Comparison of ENCODE assay signal across 2 cellular contexts in genomic region chr12:64018116-64018515, GRCh38.
DNase-seq lines count a peak whose midpoint lies in the region; TF ChIP-seq lines count a peak whose summit lies in the region.
"Not testable (repeated sequence)": the region's sequence is repeated elsewhere in the genome, so short reads cannot be mapped to it uniquely, and the experiment has no call there.

No MANE protein-coding gene starts in this region.

- H4K8ac ChIP-seq in trophoblast cell (ENCODE audit: low read depth, low read length) = not testable (repeated sequence)

- not testable (repeated sequence) for H3K27me3 ChIP-seq in trophoblast cell (ENCODE audit: insufficient read depth, low read length); thyroid gland

- H3K79me2 ChIP-seq in trophoblast cell (ENCODE audit: control insufficient read depth, insufficient read depth, low read length, poor library complexity) = not testable (repeated sequence)

- H2AK5ac ChIP-seq in trophoblast cell (ENCODE audit: low read length) = not testable (repeated sequence)

- not testable (repeated sequence) for H2BK120ac ChIP-seq in trophoblast cell (ENCODE audit: insufficient read depth, low read length, poor library complexity)

- H3K9me3 ChIP-seq in trophoblast cell (ENCODE audit: insufficient read depth, low read depth, low read length); thyroid gland: not testable (repeated sequence)

- H3K4me3 ChIP-seq in trophoblast cell (ENCODE audit: low read depth, low read length); thyroid gland (replicated peaks in 1 of 3): not testable (repeated sequence)

- H2BK12ac ChIP-seq in trophoblast cell (ENCODE audit: low read length) = not testable (repeated sequence)

- H3K4me1 ChIP-seq in trophoblast cell (ENCODE audit: control insufficient read depth in 1 of 2, insufficient read depth in 2 of 2, low read length in 2 of 2) = not testable (repeated sequence)
- peaks cover 22 to 23% of the 10 kb centered on the region in 2 donors for H3K4me1 ChIP-seq in thyroid gland

- H2AFZ ChIP-seq in trophoblast cell (ENCODE audit: insufficient read depth, low read length, poor library complexity) = not testable (repeated sequence)

- intact Hi-C loops in thyroid gland (cut with DNase I) = not testable (repeated sequence)

- not testable (repeated sequence) for H3K36me3 ChIP-seq in trophoblast cell (ENCODE audit: control insufficient read depth in 1 of 2, insufficient read depth in 2 of 2, low read length in 2 of 2); thyroid gland

- TF ChIP-seq CTCF in thyroid gland (IDR thresholded peaks at IDR 0.05) = not testable (repeated sequence)

- not testable (repeated sequence) for H3K9ac ChIP-seq in trophoblast cell (ENCODE audit: low read length)

- not testable (repeated sequence) for H3K27ac ChIP-seq in trophoblast cell (ENCODE audit: low read depth, low read length); thyroid gland

- not testable (repeated sequence) for TF ChIP-seq POLR2A in thyroid gland (IDR thresholded peaks at IDR 0.05)

- not testable (repeated sequence) for H4K12ac ChIP-seq in trophoblast cell (ENCODE audit: low read depth, low read length)

- H3K23ac ChIP-seq in trophoblast cell (ENCODE audit: low read length) = not testable (repeated sequence)

- H3K4me2 ChIP-seq in trophoblast cell (ENCODE audit: low read length) = not testable (repeated sequence)

- peak; percentile 22 to 69 for DNase-seq in trophoblast cell
- DNase-seq in thyroid gland = peak; percentile 33 to 61

- not testable (repeated sequence) for H3K4ac ChIP-seq in trophoblast cell (ENCODE audit: low read depth, low read length)

- H4K91ac ChIP-seq in trophoblast cell (ENCODE audit: low read depth, low read length) = not testable (repeated sequence)

- H3K79me1 ChIP-seq in trophoblast cell (ENCODE audit: low read length) = not testable (repeated sequence)

- H3K14ac ChIP-seq in trophoblast cell (ENCODE audit: low read length) = not testable (repeated sequence)

- H3K18ac ChIP-seq in trophoblast cell (ENCODE audit: low read length) = not testable (repeated sequence)

- no CpG with 5 or more reads among the region's 8 CpGs for WGBS in trophoblast cell (ENCODE audit: extremely low coverage, insufficient coverage, insufficient read length)
- 80% methylated on average over 8 of the region's 8 CpGs for WGBS in thyroid gland, 2 donors

- H2BK5ac ChIP-seq in trophoblast cell (ENCODE audit: low read depth, low read length, poor library complexity) = not testable (repeated sequence)
